Comparison of ENCODE assay signal across 1 cellular context in the genomic region with DNA sequence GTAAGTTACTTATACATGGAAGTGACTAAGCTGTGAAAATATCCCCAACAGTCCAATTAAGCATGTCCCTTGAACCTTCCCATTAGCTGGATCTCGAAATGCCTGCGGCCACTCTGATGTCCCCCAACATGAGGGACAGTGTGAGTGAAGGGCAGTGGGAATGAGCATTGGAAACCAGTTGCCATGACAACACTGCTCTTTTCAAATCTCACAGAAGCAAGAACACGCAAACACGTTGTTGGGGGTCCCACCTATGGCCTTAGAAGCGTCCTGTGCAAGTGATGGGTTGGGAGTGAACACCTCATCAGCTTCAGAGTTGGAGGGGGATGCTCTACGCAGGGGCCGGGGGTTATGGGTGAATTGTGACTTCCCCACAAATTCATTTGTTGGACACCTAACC.
TF ChIP-seq lines count a peak whose summit lies in the region.

No MANE protein-coding gene starts in this region.

TF ChIP-seq in H1, 55 proteins besides CTCF, POLR2A, EP300 and RAD21:
- TF ChIP-seq TCF12 (IDR thresholded peaks at IDR 0.05; ENCODE audit: low read depth, low read length): no peak
- no peak for TF ChIP-seq TAF1 (IDR thresholded peaks at IDR 0.05; ENCODE audit: low read depth, low read length)
TF ChIP-seq in H1: peak in this region for 0.
